In genomic region chr22:35203583-35203982, GRCh38 we compare ENCODE assay signal across 21 cellular contexts.
"Had no signal": no experiment of that assay in that cellular context is flagged by ENCODE, and none has a peak within 500 bp of the region (broad histone marks: within the 10 kb centered on the region; RNA-seq: fewer than 3 reads in every experiment).

No MANE protein-coding gene starts in this region.

- ATAC-seq: activated CD8-positive, alpha-beta T cell treated with anti-CD3 and anti-CD28 coated beads, Interleukin-2, amount 10 ng/mL, durations not matched to agents 7 days and 5 days; Panc1 had no signal

- DNase-seq: activated CD4-positive, alpha-beta T cell treated with anti-CD3 and anti-CD28 coated beads for 48 hours; activated CD4-positive, alpha-beta T cell treated with anti-CD3 and anti-CD28 coated beads, Interleukin-2, amount 50 U/mL, for 4 hours; activated CD8-positive, alpha-beta memory T cell treated with anti-CD3 and anti-CD28 coated beads, Interleukin-2, amount 50 U/mL, for 48 hours; activated CD8-positive, alpha-beta T cell treated with anti-CD3 and anti-CD28 coated beads, Interleukin-2, amount 10 ng/mL, durations not matched to agents 7 days and 5 days; activated naive CD4-positive, alpha-beta T cell; activated T-cell treated with anti-CD3 and anti-CD28 coated beads, Interleukin-2, amount 50 U/mL, for 1 hour; aorta; caudate nucleus; KG1; NCI-H1048; NCI-H146; NCI-H1930; NCI-H345; NCI-H510A; NCI-H748 treated with DMSO at 0.1 percent for 48 hours; Right ventricle myocardium superior; RPMI8226; SJCRH30; SK-N-SH; T-helper 1 cell had no signal
